ENCODE assay signal across 1 cellular context in genomic region chr14:68797180-68797670, GRCh38.
TF ChIP-seq lines count a peak whose summit lies in the region.

No MANE protein-coding gene starts in this region.

TF ChIP-seq in IMR-90, 13 proteins besides CTCF, POLR2A, EP300 and RAD21 (continued from another document):
- TF ChIP-seq USF2 (IDR thresholded peaks at IDR 0.05; ENCODE audit: low read depth, low read length) (no peak), RCOR1 (IDR thresholded peaks at IDR 0.05; ENCODE audit: insufficient replicate concordance, low read length) (no peak), FOS (IDR thresholded peaks at IDR 0.05; ENCODE audit: low read depth, low read length) (no peak), BHLHE40 (IDR thresholded peaks at IDR 0.05; ENCODE audit: low read depth, low read length) (no peak), RFX5 (IDR thresholded peaks at IDR 0.05; ENCODE audit: low read depth, low read length) (no peak), SMC3 (IDR thresholded peaks at IDR 0.05; ENCODE audit: low read depth, low read length) (no peak), NFE2L2 (IDR thresholded peaks at IDR 0.05; ENCODE audit: low read depth, low read length) (no peak), MAZ (IDR thresholded peaks at IDR 0.05; ENCODE audit: borderline replicate concordance, low read depth, low read length) (no peak)
